ENCODE assay signal across 11 cellular contexts in the genomic region with DNA sequence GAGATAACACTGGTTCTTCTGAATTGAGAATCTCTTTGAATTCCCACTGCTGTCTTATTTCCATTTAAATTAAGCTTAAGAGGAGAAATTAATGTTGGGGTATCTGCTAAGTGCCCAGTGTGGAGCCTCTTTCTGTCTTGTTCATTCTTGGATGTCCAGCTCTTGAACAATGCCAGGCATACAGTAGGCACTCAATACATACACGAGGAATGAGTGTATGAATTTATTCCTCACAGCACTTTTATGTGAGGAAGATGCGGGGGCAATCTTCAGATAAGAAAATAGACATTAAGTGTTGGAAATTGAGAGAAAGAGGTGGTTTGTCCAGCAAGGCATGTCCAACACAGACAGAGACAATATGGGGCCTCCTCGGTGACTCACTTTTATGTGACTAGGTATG. TPM values are rescaled to one million over a fixed set of nuclear protein-coding genes. Genes with fewer than 3 reads are reported as not detected.
DNase-seq lines count a peak whose midpoint lies in the region; ATAC-seq and TF ChIP-seq lines count a peak whose summit lies in the region.
"Had no signal": no experiment of that assay in that cellular context is flagged by ENCODE, and none has a peak within 500 bp of the region (broad histone marks: within the 10 kb centered on the region; RNA-seq: fewer than 3 reads in every experiment).

No MANE protein-coding gene starts in this region.

- POLR2A ChIA-PET in AG04450 (lab: Yijun Ruan, JAX) (interaction anchor here (0.9 to 2.1 kb wide), 4 partner anchors 11 to 127 kb away, joined by 3 to 33 read pairs (median 4); a partner anchor contains a TSS), MCF 10A (lab: Yijun Ruan, JAX) (interaction anchor here (0.6 to 4.4 kb wide), 35 partner anchors 9 to 1814 kb away, joined by 3 to 216 read pairs (median 5); a partner anchor contains a TSS), GM10248 (lab: Yijun Ruan, JAX) (interaction anchor here (0.8 to 2.2 kb wide), 5 partner anchors 9 to 29 kb away, joined by 3 to 34 read pairs (median 4); a partner anchor contains a TSS)
- POLR2A ChIA-PET in naive thymus-derived CD4-positive, alpha-beta T cell (lab: Charles Lee), result interaction anchor here (1.0 kb wide), 1 partner anchor 194 kb away, joined by 4 read pairs; a partner anchor contains a TSS

- H3K4me1 ChIP-seq in Loucy (ENCODE audit: insufficient read depth, low read length, poor library complexity, severe bottlenecking), result peaks cover 13% of the 10 kb centered on the region
- H3K4me1 ChIP-seq in naive thymus-derived CD4-positive, alpha-beta T cell (ENCODE audit: control insufficient read depth in 2 of 2, insufficient read depth in 2 of 2, low read length in 2 of 2), result peaks cover 8 to 11% of the 10 kb centered on the region in 2 donors

- no peaks in the 10 kb centered on the region for H3K9me3 Mint-ChIP-seq in MCF 10A (ENCODE audit: unreplicated experiment)
- H3K9me3 Mint-ChIP-seq in naive thymus-derived CD4-positive, alpha-beta T cell, result peaks cover 0 to 4% (median 0%) of the 10 kb centered on the region in 11 donors
- H3K9me3 Mint-ChIP-seq: brain, naive B cell had no signal

- no peaks in the 10 kb centered on the region for H3F3A ChIP-seq in Loucy (ENCODE audit: low read depth)

- H2AFZ ChIP-seq in Loucy (ENCODE audit: low read length), result peak overlapping the region; percentile 33; the same call in 1 of the 2 replicates

- TSS peak; percentile 96 for BruUV-seq in MCF 10A (replicated peaks; lab: Mats Ljungman, UMichigan)

- intact Hi-C loops in MCF 10A (cut with micrococcal nuclease), result loop anchor here (1.0 to 2.0 kb wide), 5 partner anchors 12 to 119 kb away; a partner anchor contains a TSS
- intact Hi-C loops in naive thymus-derived CD4-positive, alpha-beta T cell (cut with micrococcal nuclease), result loop anchor here (1.0 to 2.0 kb wide), 7 partner anchors 12 to 119 kb away; a partner anchor contains a TSS

- CTCF ChIA-PET in AG04450 (lab: Charles Lee), result interaction anchor here (0.9 to 4.9 kb wide), 6 partner anchors 12 to 141 kb away, joined by 3 to 21 read pairs (median 6); a partner anchor contains a TSS
- CTCF ChIA-PET in MCF 10A (lab: Yijun Ruan, JAX), result interaction anchor here (0.5 to 4.9 kb wide), 34 partner anchors 8 to 526 kb away, joined by 3 to 41 read pairs (median 4); a partner anchor contains a TSS
- CTCF ChIA-PET in naive thymus-derived CD4-positive, alpha-beta T cell (lab: Charles Lee), result interaction anchor here (0.8 to 1.0 kb wide), 2 partner anchors 120 to 126 kb away, joined by 3 read pairs; no protein-coding TSS in a partner anchor
- CTCF ChIA-PET in GM10248 (lab: Yijun Ruan, JAX), result interaction anchor here (0.8 to 2.5 kb wide), 14 partner anchors 8 to 141 kb away, joined by 3 to 14 read pairs (median 6); a partner anchor contains a TSS

- DNase-seq in AG04450 (ENCODE audit: low read depth, low spot score) (no peak), MCF 10A (ENCODE audit: unreplicated experiment) (no peak), NCI-H2227 (lab: John Stamatoyannopoulos, UW; ENCODE audit: unreplicated experiment) (no peak), NCI-H524 (lab: John Stamatoyannopoulos, UW) (no peak), NCI-H1436 treated with DMSO at 0.1 percent for 48 hours (lab: John Stamatoyannopoulos, UW) (no peak), GM10248 (ENCODE audit: extremely low spot score) (no peak)
- no peak for DNase-seq in naive thymus-derived CD4-positive, alpha-beta T cell
- DNase-seq: KG1 had no signal

- TF ChIP-seq CTCF in AG04450 (IDR thresholded peaks at IDR 0.05; ENCODE audit: low read depth, low read length) (no peak), Loucy (conservative IDR thresholded peaks at IDR 0.05; ENCODE audit: low read length) (no peak), MCF 10A (IDR thresholded peaks at IDR 0.05; ENCODE audit: unreplicated experiment) (no peak), GM10248 (IDR thresholded peaks at IDR 0.05; ENCODE audit: control extremely low read depth, extremely low read depth, low read depth, missing control alignments) (no peak)

- H3K36me3 ChIP-seq in Loucy (ENCODE audit: insufficient read depth, low read length), result no peaks in the 10 kb centered on the region
- H3K36me3 ChIP-seq in naive thymus-derived CD4-positive, alpha-beta T cell (ENCODE audit: control insufficient read depth in 2 of 3, insufficient read depth in 3 of 3, low read length in 3 of 3), result no peaks in the 10 kb centered on the region

- H3K9me2 ChIP-seq in Loucy (replicated peaks; ENCODE audit: low read depth, low read length), result no peaks in the 10 kb centered on the region

- H3K4me2 ChIP-seq in Loucy (ENCODE audit: low read depth, low read length, poor library complexity, severe bottlenecking), result peak overlapping the region; percentile 52

- no peak for ATAC-seq in naive thymus-derived CD4-positive, alpha-beta T cell

- no peaks in the 10 kb centered on the region; the same call in 1 of the 2 replicates for H3K9me3 ChIP-seq in AG04450 (ENCODE audit: control insufficient read depth, insufficient read depth, low read length)
- no peaks in the 10 kb centered on the region for H3K9me3 ChIP-seq in Loucy (ENCODE audit: insufficient read depth, low read depth, low read length)
- no peaks in the 10 kb centered on the region for H3K9me3 ChIP-seq in naive thymus-derived CD4-positive, alpha-beta T cell (ENCODE audit: control insufficient read depth in 2 of 3, low read length in 3 of 3)

- peaks cover 38% of the 10 kb centered on the region for H3K27me3 Mint-ChIP-seq in MCF 10A (ENCODE audit: insufficient read depth, unreplicated experiment)
- peaks cover 8 to 24% (median 17%) of the 10 kb centered on the region in 5 donors for H3K27me3 Mint-ChIP-seq in naive thymus-derived CD4-positive, alpha-beta T cell

- peak overlapping the region; percentile 100 for H3K27ac ChIP-seq in AG04450 (ENCODE audit: low read depth, low read length)
- H3K27ac ChIP-seq in naive thymus-derived CD4-positive, alpha-beta T cell (ENCODE audit: low read depth, low read length), result no peak overlapping the region

- no peaks in the 10 kb centered on the region for H4K20me1 ChIP-seq in Loucy (ENCODE audit: insufficient read depth, low read length, poor library complexity, severe bottlenecking)

- H3K79me2 ChIP-seq in Loucy (ENCODE audit: insufficient read depth, low read length), result no peaks in the 10 kb centered on the region

- H3K4me3 ChIP-seq in AG04450 (ENCODE audit: low read depth, low read length), result peak overlapping the region; percentile 50
- no peak overlapping the region for H3K4me3 ChIP-seq in Loucy (ENCODE audit: low read length, poor library complexity, severe bottlenecking)
- peak overlapping the region; percentile 14 for H3K4me3 ChIP-seq in naive thymus-derived CD4-positive, alpha-beta T cell (ENCODE audit: low read length)

- peaks cover 29% of the 10 kb centered on the region for H3K4me1 Mint-ChIP-seq in MCF 10A (ENCODE audit: insufficient read depth, unreplicated experiment)
- H3K4me1 Mint-ChIP-seq in naive thymus-derived CD4-positive, alpha-beta T cell, result peaks cover 0 to 27% (median 14%) of the 10 kb centered on the region in 7 donors

- peak overlapping the region; percentile 49 for H3K9ac ChIP-seq in Loucy (ENCODE audit: low read depth, low read length, poor library complexity, severe bottlenecking)

- H3K27me3 ChIP-seq in AG04450 (ENCODE audit: control insufficient read depth, insufficient read depth, low read length) (peaks cover 3% of the 10 kb centered on the region), Loucy (ENCODE audit: insufficient read depth, low read length, poor library complexity, severe bottlenecking) (no peaks in the 10 kb centered on the region)
- H3K27me3 ChIP-seq in naive thymus-derived CD4-positive, alpha-beta T cell (ENCODE audit: control insufficient read depth in 2 of 2, insufficient read depth in 2 of 2, low read length in 2 of 2), result no peaks in the 10 kb centered on the region

- H3K27ac Mint-ChIP-seq in MCF 10A (ENCODE audit: low read depth, unreplicated experiment), result peak overlapping the region; percentile 100
- peak overlapping the region in 4 of 9 donors; percentile 79 to 99 (median 80) for H3K27ac Mint-ChIP-seq in naive thymus-derived CD4-positive, alpha-beta T cell

- no peaks in the 10 kb centered on the region for H3K36me3 Mint-ChIP-seq in MCF 10A (ENCODE audit: insufficient read depth, unreplicated experiment)
- H3K36me3 Mint-ChIP-seq in naive thymus-derived CD4-positive, alpha-beta T cell, result peaks cover 0 to 11% (median 0%) of the 10 kb centered on the region in 5 donors
- H3K36me3 Mint-ChIP-seq: brain, naive B cell had no signal

- peak overlapping the region; percentile 69 for H3K4me3 Mint-ChIP-seq in MCF 10A (ENCODE audit: unreplicated experiment)
- H3K4me3 Mint-ChIP-seq in naive thymus-derived CD4-positive, alpha-beta T cell, result peak overlapping the region in 3 of 10 donors; percentile 68 to 82 (median 73)

RNA-seq across cellular contexts. Expression of a gene that starts 11.8 kb away (rescaled TPM):
- 5.5 TPM in 2 replicates for polyA plus RNA-seq in AG04450 (2011; rRNA removed)
- 9.8 and 21.2 TPM in 2 replicates for polyA minus RNA-seq in AG04450 (2011; rRNA and poly(A)+ RNA removed)
- total RNA-seq in MCF 10A (2022), result 85.3 and 114 TPM in 2 replicates
- 10 to 100 TPM in 3 of 5 experiments, under 1 TPM in 2; 0.57 to 83.4 (median 12.5) TPM for total RNA-seq in naive thymus-derived CD4-positive, alpha-beta T cell
- not detected for polyA plus RNA-seq in naive thymus-derived CD4-positive, alpha-beta T cell
